In genomic region chr22:19420321-19420720, GRCh38 we compare ENCODE assay signal across 19 cellular contexts. TPM values are rescaled to one million over a fixed set of nuclear protein-coding genes. Genes with fewer than 3 reads are reported as not detected.
DNase-seq lines count a peak whose midpoint lies in the region; ATAC-seq and TF ChIP-seq lines count a peak whose summit lies in the region.
"Had no signal": no experiment of that assay in that cellular context is flagged by ENCODE, and none has a peak within 500 bp of the region (broad histone marks: within the 10 kb centered on the region; RNA-seq: fewer than 3 reads in every experiment).

No MANE protein-coding gene starts in this region.

- ATAC-seq in natural killer cell treated with Interleukin-12 subunit alpha and Interleukin-12 subunit beta and Interleukin-15 and Interleukin-18, amount 100 ng/mL, for 72 hours = no peak
- ATAC-seq in GM18858 (IDR thresholded peaks at IDR 0.05; ENCODE audit: unreplicated experiment) = no peak
- ATAC-seq in heart right ventricle = no peak
- ATAC-seq: A549, left colon had no signal

- DNase-seq in activated CD4-positive, alpha-beta T cell treated with anti-CD3 and anti-CD28 coated beads, Interleukin-2, amount 10 ng/mL, durations not matched to agents 7 days and 5 days = no peak
- DNase-seq in activated CD4-positive, alpha-beta T cell treated with anti-CD3 and anti-CD28 coated beads, Interleukin-2, amount 50 U/mL, for 1 hour = no peak
- DNase-seq in Jurkat, Clone E6-1 (ENCODE audit: low read depth, low spot score) = no peak
- DNase-seq in activated T-helper 1 cell treated with anti-CD3 and anti-CD28 coated beads, Interleukin-12 subunit alpha, Interleukin-12 subunit beta, Interleukin-2, Interleukin-4 antibody, amounts not matched to agents 30 ng/mL and 10 ng/mL and 1 ng/mL, durations not matched to agents 14 hours and 24 hours and 36 hours (ENCODE audit: low spot score) = no peak
- DNase-seq in natural killer cell treated with Interleukin-12 subunit alpha and Interleukin-12 subunit beta and Interleukin-15 and Interleukin-18, amount 100 ng/mL, for 72 hours (ENCODE audit: low spot score) = no peak
- no peak for DNase-seq in tibial artery
- DNase-seq in heart right ventricle = no peak
- DNase-seq: foreskin melanocyte; left colon; midbrain; NCI-H1694; stimulated activated naive B cell treated with anti-CD40 and anti-IgM and Interleukin-4, amounts not matched to agents 10 μg/mL and 1 μg/mL and 100 μg/mL, for 72 hours; upper lobe of left lung had no signal

- H3K4me3 Mint-ChIP-seq in activated CD4-positive, alpha-beta T cell treated with anti-CD3 and anti-CD28 coated beads, Interleukin-2, amount 10 ng/mL, durations not matched to agents 7 days and 5 days = peak overlapping the region; percentile 3
- H3K4me3 Mint-ChIP-seq in activated T-helper 1 cell treated with anti-CD3 and anti-CD28 coated beads, Interleukin-12 subunit alpha, Interleukin-12 subunit beta, Interleukin-2, Interleukin-4 antibody, amounts not matched to agents 30 ng/mL and 10 ng/mL and 1 ng/mL, durations not matched to agents 14 hours and 24 hours and 36 hours = peak overlapping the region; percentile 67
- peak overlapping the region; percentile 81 for H3K4me3 Mint-ChIP-seq in natural killer cell treated with Interleukin-12 subunit alpha and Interleukin-12 subunit beta and Interleukin-15 and Interleukin-18, amount 100 ng/mL, for 72 hours
- H3K4me3 Mint-ChIP-seq: dendritic cell treated with granulocyte-macrophage colony-stimulating factor and Interleukin-4, amounts not matched to agents 40 ng/mL and 50 ng/mL, for 4 days; stimulated activated naive B cell treated with anti-CD40 and anti-IgM and Interleukin-4, amounts not matched to agents 10 μg/mL and 1 μg/mL and 100 μg/mL, for 72 hours had no signal

- H3K4me1 Mint-ChIP-seq in activated CD4-positive, alpha-beta T cell treated with anti-CD3 and anti-CD28 coated beads, Interleukin-2, amount 10 ng/mL, durations not matched to agents 7 days and 5 days = peaks cover 77% of the 10 kb centered on the region
- H3K4me1 Mint-ChIP-seq in activated T-helper 1 cell treated with anti-CD3 and anti-CD28 coated beads, Interleukin-12 subunit alpha, Interleukin-12 subunit beta, Interleukin-2, Interleukin-4 antibody, amounts not matched to agents 30 ng/mL and 10 ng/mL and 1 ng/mL, durations not matched to agents 14 hours and 24 hours and 36 hours (ENCODE audit: low read depth) = peaks cover 66% of the 10 kb centered on the region
- peaks cover 78 to 85% of the 10 kb centered on the region in 2 donors for H3K4me1 Mint-ChIP-seq in natural killer cell treated with Interleukin-12 subunit alpha and Interleukin-12 subunit beta and Interleukin-15 and Interleukin-18, amount 100 ng/mL, for 72 hours (ENCODE audit: low read depth in 2 of 2)

- no peaks in the 10 kb centered on the region for H3K9me3 Mint-ChIP-seq in activated CD4-positive, alpha-beta T cell treated with anti-CD3 and anti-CD28 coated beads, Interleukin-2, amount 10 ng/mL, durations not matched to agents 7 days and 5 days
- H3K9me3 Mint-ChIP-seq in activated T-helper 1 cell treated with anti-CD3 and anti-CD28 coated beads, Interleukin-12 subunit alpha, Interleukin-12 subunit beta, Interleukin-2, Interleukin-4 antibody, amounts not matched to agents 30 ng/mL and 10 ng/mL and 1 ng/mL, durations not matched to agents 14 hours and 24 hours and 36 hours = no peaks in the 10 kb centered on the region
- no peaks in the 10 kb centered on the region for H3K9me3 Mint-ChIP-seq in natural killer cell treated with Interleukin-12 subunit alpha and Interleukin-12 subunit beta and Interleukin-15 and Interleukin-18, amount 100 ng/mL, for 72 hours
- H3K9me3 Mint-ChIP-seq: dendritic cell treated with granulocyte-macrophage colony-stimulating factor and Interleukin-4, amounts not matched to agents 40 ng/mL and 50 ng/mL, for 4 days had no signal

- H3K4me3 ChIP-seq in Jurkat, Clone E6-1 (ENCODE audit: low read length) = peak overlapping the region; percentile 13
- H3K4me3 ChIP-seq in tibial artery = no peak overlapping the region
- H3K4me3 ChIP-seq in heart right ventricle = no peak overlapping the region
- H3K4me3 ChIP-seq: A549, breast epithelium, SK-N-MC, upper lobe of left lung had no signal

- H3K27ac ChIP-seq in tibial artery = no peak overlapping the region
- peak overlapping the region in 1 of 10 donors; percentile 76 for H3K27ac ChIP-seq in heart right ventricle
- H3K27ac ChIP-seq: A549, breast epithelium, C4-2B, SK-N-MC had no signal

- H3K9me3 ChIP-seq in tibial artery = no peaks in the 10 kb centered on the region
- no peaks in the 10 kb centered on the region for H3K9me3 ChIP-seq in heart right ventricle
- H3K9me3 ChIP-seq: A549, breast epithelium, upper lobe of left lung had no signal

- H3K27me3 Mint-ChIP-seq in activated CD4-positive, alpha-beta T cell treated with anti-CD3 and anti-CD28 coated beads, Interleukin-2, amount 10 ng/mL, durations not matched to agents 7 days and 5 days = no peaks in the 10 kb centered on the region
- no peaks in the 10 kb centered on the region for H3K27me3 Mint-ChIP-seq in activated T-helper 1 cell treated with anti-CD3 and anti-CD28 coated beads, Interleukin-12 subunit alpha, Interleukin-12 subunit beta, Interleukin-2, Interleukin-4 antibody, amounts not matched to agents 30 ng/mL and 10 ng/mL and 1 ng/mL, durations not matched to agents 14 hours and 24 hours and 36 hours (ENCODE audit: insufficient read depth)
- no peaks in the 10 kb centered on the region for H3K27me3 Mint-ChIP-seq in natural killer cell treated with Interleukin-12 subunit alpha and Interleukin-12 subunit beta and Interleukin-15 and Interleukin-18, amount 100 ng/mL, for 72 hours
- H3K27me3 Mint-ChIP-seq: dendritic cell treated with granulocyte-macrophage colony-stimulating factor and Interleukin-4, amounts not matched to agents 40 ng/mL and 50 ng/mL, for 4 days; stimulated activated naive B cell treated with anti-CD40 and anti-IgM and Interleukin-4, amounts not matched to agents 10 μg/mL and 1 μg/mL and 100 μg/mL, for 72 hours had no signal

- H3K4me1 ChIP-seq in tibial artery = peaks cover 0 to 20% (median 2%) of the 10 kb centered on the region in 4 donors
- H3K4me1 ChIP-seq in heart right ventricle = peaks cover 3 to 62% (median 20%) of the 10 kb centered on the region in 9 donors
- H3K4me1 ChIP-seq: A549, breast epithelium had no signal

- no peaks in the 10 kb centered on the region for H3K36me3 ChIP-seq in tibial artery
- peaks cover 0 to 7% (median 0%) of the 10 kb centered on the region in 9 donors for H3K36me3 ChIP-seq in heart right ventricle
- H3K36me3 ChIP-seq: breast epithelium, upper lobe of left lung had no signal

- peak overlapping the region; percentile 96 for H3K27ac Mint-ChIP-seq in activated CD4-positive, alpha-beta T cell treated with anti-CD3 and anti-CD28 coated beads, Interleukin-2, amount 10 ng/mL, durations not matched to agents 7 days and 5 days
- peak overlapping the region; percentile 79 for H3K27ac Mint-ChIP-seq in activated T-helper 1 cell treated with anti-CD3 and anti-CD28 coated beads, Interleukin-12 subunit alpha, Interleukin-12 subunit beta, Interleukin-2, Interleukin-4 antibody, amounts not matched to agents 30 ng/mL and 10 ng/mL and 1 ng/mL, durations not matched to agents 14 hours and 24 hours and 36 hours
- H3K27ac Mint-ChIP-seq in natural killer cell treated with Interleukin-12 subunit alpha and Interleukin-12 subunit beta and Interleukin-15 and Interleukin-18, amount 100 ng/mL, for 72 hours = peak overlapping the region; percentile 91 to 94
- H3K27ac Mint-ChIP-seq: dendritic cell treated with granulocyte-macrophage colony-stimulating factor and Interleukin-4, amounts not matched to agents 40 ng/mL and 50 ng/mL, for 4 days had no signal

- 91 to 97% methylated on average over 6 of the region's 6 CpGs for WGBS in heart right ventricle, 2 donors

- CTCF ChIA-PET in activated CD4-positive, alpha-beta T cell treated with anti-CD3 and anti-CD28 coated beads, Interleukin-2, amount 10 ng/mL, durations not matched to agents 7 days and 5 days (lab: Charles Lee) = interaction anchor here (0.6 to 1.0 kb wide), 3 partner anchors 22 to 476 kb away, joined by 3 read pairs; no protein-coding TSS in a partner anchor

- POLR2A ChIA-PET in activated CD4-positive, alpha-beta T cell treated with anti-CD3 and anti-CD28 coated beads, Interleukin-2, amount 10 ng/mL, durations not matched to agents 7 days and 5 days (lab: Charles Lee) = interaction anchor here (1.1 kb wide), 1 partner anchor 12 kb away, joined by 3 read pairs; the partner anchor contains the start of genes HIRA and MRPL40

- no peak for TF ChIP-seq CTCF in tibial artery (IDR thresholded peaks at IDR 0.05)
- TF ChIP-seq CTCF in heart right ventricle (IDR thresholded peaks at IDR 0.05) = no peak

- H3K27me3 ChIP-seq in tibial artery = no peaks in the 10 kb centered on the region
- H3K27me3 ChIP-seq in heart right ventricle = no peaks in the 10 kb centered on the region
- H3K27me3 ChIP-seq: breast epithelium, upper lobe of left lung had no signal

- intact Hi-C loops in activated T-helper 1 cell treated with anti-CD3 and anti-CD28 coated beads, Interleukin-12 subunit alpha, Interleukin-12 subunit beta, Interleukin-2, Interleukin-4 antibody, amounts not matched to agents 30 ng/mL and 10 ng/mL and 1 ng/mL, durations not matched to agents 14 hours and 24 hours and 36 hours (cut with micrococcal nuclease) = no loop called here
- intact Hi-C loops in tibial artery (cut with DNase I; ENCODE audit: low total_unique reads) (no loop called here), heart right ventricle (cut with DNase I) (no loop called here)

- H3K36me3 Mint-ChIP-seq in activated CD4-positive, alpha-beta T cell treated with anti-CD3 and anti-CD28 coated beads, Interleukin-2, amount 10 ng/mL, durations not matched to agents 7 days and 5 days (ENCODE audit: low read depth) = peaks cover 19% of the 10 kb centered on the region
- H3K36me3 Mint-ChIP-seq in activated T-helper 1 cell treated with anti-CD3 and anti-CD28 coated beads, Interleukin-12 subunit alpha, Interleukin-12 subunit beta, Interleukin-2, Interleukin-4 antibody, amounts not matched to agents 30 ng/mL and 10 ng/mL and 1 ng/mL, durations not matched to agents 14 hours and 24 hours and 36 hours (ENCODE audit: low read depth) = peaks cover 15% of the 10 kb centered on the region
- no peaks in the 10 kb centered on the region for H3K36me3 Mint-ChIP-seq in natural killer cell treated with Interleukin-12 subunit alpha and Interleukin-12 subunit beta and Interleukin-15 and Interleukin-18, amount 100 ng/mL, for 72 hours

RNA-seq across cellular contexts. Expression of gene HIRA, which starts 11.2 kb away (rescaled TPM):
- total RNA-seq in activated CD4-positive, alpha-beta T cell treated with anti-CD3 and anti-CD28 coated beads, Interleukin-2, amount 10 ng/mL, durations not matched to agents 7 days and 5 days = 10 to 100 TPM; 45.0 to 51.2 TPM
- polyA plus RNA-seq in Jurkat, Clone E6-1 (2012; ENCODE audit: insufficient read depth, insufficient read length) = 78.7 TPM
- total RNA-seq in activated T-helper 1 cell treated with anti-CD3 and anti-CD28 coated beads, Interleukin-12 subunit alpha, Interleukin-12 subunit beta, Interleukin-2, Interleukin-4 antibody, amounts not matched to agents 30 ng/mL and 10 ng/mL and 1 ng/mL, durations not matched to agents 14 hours and 24 hours and 36 hours = 44.2 and 46.0 TPM in 2 replicates
- 10 to 100 TPM; 40.5 to 62.7 TPM for total RNA-seq in natural killer cell treated with Interleukin-12 subunit alpha and Interleukin-12 subunit beta and Interleukin-15 and Interleukin-18, amount 100 ng/mL, for 72 hours
- total RNA-seq in heart right ventricle = 10 to 100 TPM; 11.4 to 23.2 (median 18.3) TPM
- polyA plus RNA-seq in heart right ventricle = 10 to 100 TPM in 1 of 2 donors, 1 to 10 TPM in 1; 3.1 to 10.8 TPM

RNA-seq across cellular contexts. Expression of gene MRPL40, which starts 12.0 kb away (rescaled TPM):
- total RNA-seq in activated CD4-positive, alpha-beta T cell treated with anti-CD3 and anti-CD28 coated beads, Interleukin-2, amount 10 ng/mL, durations not matched to agents 7 days and 5 days = 10 to 100 TPM; 19.7 to 19.9 TPM
- polyA plus RNA-seq in Jurkat, Clone E6-1 (2012; ENCODE audit: insufficient read depth, insufficient read length) = 78.2 TPM
- 36.0 and 38.5 TPM in 2 replicates for total RNA-seq in activated T-helper 1 cell treated with anti-CD3 and anti-CD28 coated beads, Interleukin-12 subunit alpha, Interleukin-12 subunit beta, Interleukin-2, Interleukin-4 antibody, amounts not matched to agents 30 ng/mL and 10 ng/mL and 1 ng/mL, durations not matched to agents 14 hours and 24 hours and 36 hours
- total RNA-seq in natural killer cell treated with Interleukin-12 subunit alpha and Interleukin-12 subunit beta and Interleukin-15 and Interleukin-18, amount 100 ng/mL, for 72 hours = 10 to 100 TPM; 14.3 to 21.3 TPM
- 10 to 100 TPM; 49.2 to 89.9 (median 54.9) TPM for total RNA-seq in heart right ventricle
- polyA plus RNA-seq in heart right ventricle = 100 to 1,000 TPM in 1 of 2 donors, 10 to 100 TPM in 1; 57.8 to 117 TPM

RNA-seq across cellular contexts. Expression of gene C22orf39, which starts 27.2 kb away (rescaled TPM):
- 10 to 100 TPM; 33.3 to 34.0 TPM for total RNA-seq in activated CD4-positive, alpha-beta T cell treated with anti-CD3 and anti-CD28 coated beads, Interleukin-2, amount 10 ng/mL, durations not matched to agents 7 days and 5 days
- 98.1 TPM for polyA plus RNA-seq in Jurkat, Clone E6-1 (2012; ENCODE audit: insufficient read depth, insufficient read length)
- 22.8 and 26.8 TPM in 2 replicates for total RNA-seq in activated T-helper 1 cell treated with anti-CD3 and anti-CD28 coated beads, Interleukin-12 subunit alpha, Interleukin-12 subunit beta, Interleukin-2, Interleukin-4 antibody, amounts not matched to agents 30 ng/mL and 10 ng/mL and 1 ng/mL, durations not matched to agents 14 hours and 24 hours and 36 hours
- 10 to 100 TPM; 27.6 to 36.8 TPM for total RNA-seq in natural killer cell treated with Interleukin-12 subunit alpha and Interleukin-12 subunit beta and Interleukin-15 and Interleukin-18, amount 100 ng/mL, for 72 hours
- 100 to 1,000 TPM in 1 of 10 donors, 10 to 100 TPM in 9; 47.7 to 123 (median 66.2) TPM for total RNA-seq in heart right ventricle
- 10 to 100 TPM; 41.7 to 42.3 TPM for polyA plus RNA-seq in heart right ventricle

RNA-seq across cellular contexts. Expression of gene UFD1, which starts 58.7 kb away (rescaled TPM):
- 100 to 1,000 TPM in 1 of 2 experiments, 10 to 100 TPM in 1; 93.1 to 114 TPM for total RNA-seq in activated CD4-positive, alpha-beta T cell treated with anti-CD3 and anti-CD28 coated beads, Interleukin-2, amount 10 ng/mL, durations not matched to agents 7 days and 5 days
- 130 TPM for polyA plus RNA-seq in Jurkat, Clone E6-1 (2012; ENCODE audit: insufficient read depth, insufficient read length)
- total RNA-seq in activated T-helper 1 cell treated with anti-CD3 and anti-CD28 coated beads, Interleukin-12 subunit alpha, Interleukin-12 subunit beta, Interleukin-2, Interleukin-4 antibody, amounts not matched to agents 30 ng/mL and 10 ng/mL and 1 ng/mL, durations not matched to agents 14 hours and 24 hours and 36 hours = 88.2 and 108 TPM in 2 replicates
- total RNA-seq in natural killer cell treated with Interleukin-12 subunit alpha and Interleukin-12 subunit beta and Interleukin-15 and Interleukin-18, amount 100 ng/mL, for 72 hours = 100 to 1,000 TPM; 104 to 109 TPM
- 10 to 100 TPM; 31.5 to 63.8 (median 43.3) TPM for total RNA-seq in heart right ventricle
- polyA plus RNA-seq in heart right ventricle = 10 to 100 TPM; 55.3 to 79.4 TPM

RNA-seq across cellular contexts. Expression of gene CDC45, which starts 59.4 kb away (rescaled TPM):
- 10 to 100 TPM; 59.5 to 65.7 TPM for total RNA-seq in activated CD4-positive, alpha-beta T cell treated with anti-CD3 and anti-CD28 coated beads, Interleukin-2, amount 10 ng/mL, durations not matched to agents 7 days and 5 days
- 151 TPM for polyA plus RNA-seq in Jurkat, Clone E6-1 (2012; ENCODE audit: insufficient read depth, insufficient read length)
- 104 and 116 TPM in 2 replicates for total RNA-seq in activated T-helper 1 cell treated with anti-CD3 and anti-CD28 coated beads, Interleukin-12 subunit alpha, Interleukin-12 subunit beta, Interleukin-2, Interleukin-4 antibody, amounts not matched to agents 30 ng/mL and 10 ng/mL and 1 ng/mL, durations not matched to agents 14 hours and 24 hours and 36 hours
- 100 to 1,000 TPM in 1 of 2 donors, 10 to 100 TPM in 1; 57.8 to 137 TPM for total RNA-seq in natural killer cell treated with Interleukin-12 subunit alpha and Interleukin-12 subunit beta and Interleukin-15 and Interleukin-18, amount 100 ng/mL, for 72 hours
- 1 to 10 TPM in 2 of 10 donors, under 1 TPM in 4, not detected in 4; 0.21 to 3.4 (median 0.69) TPM for total RNA-seq in heart right ventricle
- under 1 TPM; 0.15 to 0.54 TPM for polyA plus RNA-seq in heart right ventricle

Comparison
In these comparisons a context has a peak if more than half of its experiments do, and no peak if none do; other contexts are left out.
1. H3K4me3 Mint-ChIP-seq: peak in every context shown above with its lines; median percentile 81 in natural killer cell treated with Interleukin-12 subunit alpha and Interleukin-12 subunit beta and Interleukin-15 and Interleukin-18, amount 100 ng/mL, for 72 hours; 67 in activated T-helper 1 cell treated with anti-CD3 and anti-CD28 coated beads, Interleukin-12 subunit alpha, Interleukin-12 subunit beta, Interleukin-2, Interleukin-4 antibody, amounts not matched to agents 30 ng/mL and 10 ng/mL and 1 ng/mL, durations not matched to agents 14 hours and 24 hours and 36 hours; 3 in activated CD4-positive, alpha-beta T cell treated with anti-CD3 and anti-CD28 coated beads, Interleukin-2, amount 10 ng/mL, durations not matched to agents 7 days and 5 days.